In the genomic region with DNA sequence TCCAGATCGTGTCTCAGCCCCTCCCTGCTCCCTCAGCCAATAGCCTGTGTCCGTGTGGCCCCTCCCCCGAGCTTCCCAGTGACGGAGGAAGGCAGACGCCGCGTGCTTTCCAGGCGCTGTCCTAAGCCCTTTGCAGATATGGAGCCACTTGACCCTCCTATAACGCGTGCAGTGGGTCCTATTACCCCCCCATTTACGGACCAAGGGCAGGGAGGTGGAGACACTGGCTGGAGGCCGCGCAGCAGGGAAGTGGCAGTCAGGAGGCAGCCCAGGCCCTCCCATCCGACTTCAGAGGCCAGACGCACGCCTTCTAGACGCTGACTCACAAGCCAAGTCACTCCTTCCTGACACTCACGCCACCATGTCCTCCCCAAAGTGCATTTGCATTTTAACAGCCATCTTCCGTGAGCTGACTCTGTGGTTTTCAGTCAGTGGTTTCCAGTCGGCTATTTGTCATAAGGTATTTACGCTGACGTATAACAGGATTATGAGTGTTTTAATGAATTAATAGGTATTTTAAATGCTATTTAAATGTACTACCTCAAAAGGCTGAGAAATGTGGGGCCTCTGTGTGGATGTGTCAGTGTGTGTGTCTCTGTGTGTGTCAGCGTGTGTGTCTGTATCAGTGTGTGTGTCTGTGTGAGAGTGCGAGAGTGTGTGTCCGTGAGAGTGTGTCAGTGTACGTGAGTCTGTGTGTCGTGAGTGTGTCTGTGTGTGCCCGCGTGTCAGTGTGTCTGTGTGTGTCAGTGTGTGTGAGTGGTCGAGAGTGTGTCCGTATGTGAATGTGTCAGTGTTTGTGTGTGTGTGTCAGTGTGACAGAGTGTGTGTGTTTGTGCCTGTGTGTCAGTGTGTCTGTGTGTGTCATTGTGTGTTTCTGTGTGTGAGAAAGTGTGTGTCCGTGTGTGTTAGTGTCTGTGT, we compare ENCODE assay signal across 8 cellular contexts.
A peak's percentile ranks its signal among the peaks of the same experiment; 100 is the strongest.
DNase-seq lines count a peak whose midpoint lies in the region; ATAC-seq and TF ChIP-seq lines count a peak whose summit lies in the region.

No MANE protein-coding gene starts in this region.

- H3K9me3 Mint-ChIP-seq in H9 (peaks cover 16 to 21% of the 10 kb centered on the region in 2 experiments), memory B cell (peaks cover 11% of the 10 kb centered on the region)

- H3K79me2 ChIP-seq in H9 (ENCODE audit: insufficient read depth, low read length) (no peaks in the 10 kb centered on the region), MM.1S (ENCODE audit: low read length) (no peaks in the 10 kb centered on the region)

- no peaks in the 10 kb centered on the region; the same call in 1 of the 2 replicates for H3K4me1 ChIP-seq in H9 (ENCODE audit: insufficient read depth, low read length)
- H3K4me1 ChIP-seq in MM.1S (ENCODE audit: low read length) = peaks cover 7% of the 10 kb centered on the region

- H3K23me2 ChIP-seq in H9 (ENCODE audit: insufficient read length, low read depth, low read length, poor library complexity, severe bottlenecking) = peaks cover 4% of the 10 kb centered on the region

- H2AFZ ChIP-seq in H9 (ENCODE audit: low read length) (no peak overlapping the region), MM.1S (ENCODE audit: low read length) (peak overlapping the region; percentile 64)

- H3K36me3 Mint-ChIP-seq in H9 (ENCODE audit: insufficient read depth in 1 of 3, low read depth in 3 of 3) (peaks cover 0 to 7% (median 6%) of the 10 kb centered on the region in 3 experiments; a peak in 4 of 7 replicates), memory B cell (peaks cover 2% of the 10 kb centered on the region)

- H4K8ac ChIP-seq in H9 (replicated peaks; ENCODE audit: insufficient read length, low read depth, low read length) = no peak overlapping the region

- H3K36me3 ChIP-seq in MM.1S (replicated peaks; ENCODE audit: insufficient read depth, low read length) = no peaks in the 10 kb centered on the region

- TF ChIP-seq CTCF in GM10248 (IDR thresholded peaks at IDR 0.05; ENCODE audit: control extremely low read depth, extremely low read depth, low read depth, missing control alignments) (no peak), H9 (conservative IDR thresholded peaks at IDR 0.05) (no peak), MM.1S (IDR thresholded peaks at IDR 0.05; ENCODE audit: low read length) (no peak)

- H3K79me1 ChIP-seq in H9 (ENCODE audit: insufficient read depth, low read depth, low read length, poor library complexity, severe bottlenecking) = no peaks in the 10 kb centered on the region

- H3K27ac ChIP-seq in H9 (ENCODE audit: insufficient read length, low read depth, low read length) (no peak overlapping the region), MM.1S (ENCODE audit: low read length) (peak overlapping the region; percentile 88)

- CTCF ChIA-PET in GM10248 (lab: Yijun Ruan, JAX) = interaction anchor here (0.7 to 2.5 kb wide), 6 partner anchors 9 to 139 kb away, joined by 3 to 18 read pairs (median 4); a partner anchor contains a TSS

- peak overlapping the region in 1 of 3 experiments; percentile 14; a peak in 3 of 7 replicates for H3K27ac Mint-ChIP-seq in H9
- H3K27ac Mint-ChIP-seq in memory B cell = peak overlapping the region; percentile 97

- peak; percentile 91 for DNase-seq in GM10248 (ENCODE audit: extremely low spot score)
- peak; percentile 73 for DNase-seq in H9
- DNase-seq in MM.1S = peak; percentile 94
- peak; percentile 83 to 91 for DNase-seq in activated CD4-positive, alpha-beta T cell treated with anti-CD3 and anti-CD28 coated beads for 4 hours
- DNase-seq in cortex of kidney (lab: John Stamatoyannopoulos, UW) = peak; percentile 84
- peak; percentile 74 to 79 for DNase-seq in memory B cell (ENCODE audit: low spot score in 2 of 2)
- peak; percentile 76 for DNase-seq in stimulated activated CD8-positive, alpha-beta memory T cell treated with anti-CD3 and anti-CD28 coated beads, Interleukin-12 subunit alpha, Interleukin-12 subunit beta, amount 100 ng/mL, for 4 hours (ENCODE audit: low read depth)
- DNase-seq in NCI-H1436 (lab: John Stamatoyannopoulos, UW) = no peak

- H4K20me1 ChIP-seq in H9 (ENCODE audit: control insufficient read depth, insufficient read depth, insufficient read length) (no peaks in the 10 kb centered on the region), MM.1S (ENCODE audit: insufficient read depth, low read length) (no peaks in the 10 kb centered on the region)

- no peak overlapping the region for H3K56ac ChIP-seq in H9 (ENCODE audit: insufficient read length, low read depth, low read length)

- H3K4me1 Mint-ChIP-seq in H9 (peaks cover 22 to 25% of the 10 kb centered on the region in 2 experiments), memory B cell (peaks cover 26% of the 10 kb centered on the region)

- H2BK12ac ChIP-seq in H9 (ENCODE audit: insufficient read length, low read depth, low read length) = no peak overlapping the region

- H2BK120ac ChIP-seq in H9 (ENCODE audit: low read depth, low read length, poor library complexity, severe bottlenecking) = no peak overlapping the region

- no peak overlapping the region for H2BK15ac ChIP-seq in H9 (ENCODE audit: low read depth, low read length)

- H3K4ac ChIP-seq in H9 (ENCODE audit: low read depth, low read length) = no peak overlapping the region

- H3K9ac ChIP-seq in H9 (ENCODE audit: extremely low read depth, insufficient read length, low read length) (no peak overlapping the region), MM.1S (ENCODE audit: low read length) (peak overlapping the region; percentile 52)

- H2AK5ac ChIP-seq in H9 (ENCODE audit: insufficient read length, low read length) = no peak overlapping the region

- H3K23ac ChIP-seq in H9 (ENCODE audit: insufficient read length, low read depth, low read length) = no peak overlapping the region

- H3T11ph ChIP-seq in H9 (ENCODE audit: low read length) = no peak overlapping the region

- H4K5ac ChIP-seq in H9 (ENCODE audit: insufficient read length, low read depth, low read length) = no peak overlapping the region

- 100% methylated on average over 2 of the region's 32 CpGs for WGBS in H9 (ENCODE audit: extremely low coverage, insufficient read length, low lambda C conversion rate)

- peak overlapping the region; percentile 78 for H3K18ac ChIP-seq in H9 (ENCODE audit: insufficient read length, low read depth, low read length)

- H3K4me2 ChIP-seq in H9 (ENCODE audit: insufficient read depth, insufficient read length, low read length) = no peak overlapping the region
- peak overlapping the region; percentile 78 for H3K4me2 ChIP-seq in MM.1S (ENCODE audit: low read depth, low read length)

- H3K4me3 ChIP-seq in MM.1S (ENCODE audit: low read length) = peak overlapping the region; percentile 44

- H3F3A ChIP-seq in MM.1S (ENCODE audit: insufficient read depth, low read length) = 0 out of 2 replicates have a peak, but pooled peaks cover 6% of the 10 kb centered on the region

- H3K27me3 Mint-ChIP-seq in H9 (ENCODE audit: low read depth) (peaks cover 6% of the 10 kb centered on the region), memory B cell (peaks cover 15% of the 10 kb centered on the region)

- POLR2A ChIA-PET in GM10248 (lab: Yijun Ruan, JAX) = interaction anchor here (0.8 to 2.7 kb wide), 7 partner anchors 9 to 202 kb away, joined by 3 to 19 read pairs (median 5); a partner anchor contains a TSS

- H3K4me3 Mint-ChIP-seq in H9 (no peak overlapping the region; a peak in 1 of 5 replicates), memory B cell (peak overlapping the region; percentile 84)

- H3K9me2 ChIP-seq in MM.1S (replicated peaks; ENCODE audit: insufficient read depth, low read length) = no peaks in the 10 kb centered on the region

- no peak overlapping the region for H2BK20ac ChIP-seq in H9 (ENCODE audit: low read depth, low read length, poor library complexity, severe bottlenecking)

- no peaks in the 10 kb centered on the region for H3K9me3 ChIP-seq in H9 (ENCODE audit: control insufficient read depth, low read depth, low read length)
- no peaks in the 10 kb centered on the region for H3K9me3 ChIP-seq in MM.1S (replicated peaks; ENCODE audit: insufficient read depth, low read length)

- no peaks in the 10 kb centered on the region for H3K27me3 ChIP-seq in H9 (ENCODE audit: insufficient read depth, low read length)
- no peaks in the 10 kb centered on the region for H3K27me3 ChIP-seq in MM.1S (replicated peaks; ENCODE audit: insufficient read depth, low read length)

- no peak overlapping the region for H4K91ac ChIP-seq in H9 (ENCODE audit: insufficient read length, low read depth, low read length)

- ATAC-seq in memory B cell (ENCODE audit: low read depth) = peak; percentile 82

- H3K14ac ChIP-seq in H9 (ENCODE audit: insufficient read depth, low read length) = peak overlapping the region; percentile 36; the same call in 1 of the 2 replicates

- H2BK5ac ChIP-seq in H9 (ENCODE audit: insufficient read length, low read length) = no peak overlapping the region
